In the genomic region with DNA sequence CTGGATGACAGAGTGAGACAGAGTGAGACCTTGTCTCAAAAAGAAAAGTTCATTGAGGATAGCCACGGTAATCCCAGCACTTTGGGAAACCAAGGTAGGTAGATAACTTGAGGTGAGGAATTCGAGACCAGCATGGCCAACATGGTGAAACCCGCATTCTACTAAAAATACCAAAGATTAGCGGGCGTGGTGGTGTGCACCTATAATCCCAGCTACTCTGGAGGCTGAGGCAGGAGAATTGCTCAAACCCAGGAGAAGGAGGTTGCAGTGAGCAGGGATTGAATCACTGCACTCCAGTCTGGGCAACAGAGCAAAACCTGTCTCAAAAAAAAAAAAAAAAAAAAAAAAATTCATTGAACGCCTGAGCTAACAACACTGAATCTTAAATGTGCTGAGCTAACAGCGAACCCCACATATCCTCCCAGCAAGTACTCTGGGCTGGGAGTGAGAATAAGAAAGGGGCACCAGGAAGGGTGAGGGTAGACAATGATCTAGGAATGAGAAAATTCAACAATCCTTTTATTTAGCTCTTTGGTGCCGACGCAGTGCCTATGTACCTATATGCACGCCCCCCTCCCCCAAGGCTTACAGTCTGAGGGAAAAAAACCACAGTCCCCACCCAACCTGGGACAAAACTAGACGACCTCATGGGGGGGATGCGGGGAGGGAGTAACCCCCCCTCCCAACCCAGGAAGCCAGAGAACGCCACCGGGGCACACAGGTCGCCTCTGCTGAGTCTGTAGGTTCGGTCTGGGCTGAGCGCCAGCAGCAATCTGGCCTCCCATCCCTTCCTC, we compare ENCODE assay signal across 8 cellular contexts. TPM values are rescaled to one million over a fixed set of nuclear protein-coding genes. Genes with fewer than 3 reads are reported as not detected.
DNase-seq lines count a peak whose midpoint lies in the region; ATAC-seq and TF ChIP-seq lines count a peak whose summit lies in the region.

No MANE protein-coding gene starts in this region.

- H3K4me3 ChIP-seq in spleen = peak overlapping the region in 7 of 8 donors; percentile 42 to 80 (median 53)

- no peaks in the 10 kb centered on the region for H3K36me3 ChIP-seq in spleen

- H3K4me3 Mint-ChIP-seq in T-helper 17 cell (peak overlapping the region; percentile 95), glutamatergic neuron (ENCODE audit: unreplicated experiment) (peak overlapping the region; percentile 87)

- H3K4me1 ChIP-seq in spleen = peaks cover 5 to 21% (median 10%) of the 10 kb centered on the region in 6 donors

- H3K27me3 ChIP-seq in spleen (replicated peaks in 1 of 7) = peaks cover 0 to 34% (median 12%) of the 10 kb centered on the region in 7 donors

- H3K9me3 Mint-ChIP-seq in glutamatergic neuron (ENCODE audit: unreplicated experiment) = peaks cover 4% of the 10 kb centered on the region

- no peak for TF ChIP-seq CTCF in glutamatergic neuron (IDR thresholded peaks at IDR 0.05; ENCODE audit: partially characterized antibody, unreplicated experiment)
- TF ChIP-seq CTCF in spleen (IDR thresholded peaks at IDR 0.05 in 8 of 11, conservative IDR thresholded peaks at IDR 0.05 in 3 of 11) = no peak

- H3K36me3 Mint-ChIP-seq in T-helper 17 cell (ENCODE audit: low read depth) (no peaks in the 10 kb centered on the region), glutamatergic neuron (ENCODE audit: unreplicated experiment) (no peaks in the 10 kb centered on the region)

- DNase-seq in NCI-H2171 treated with DMSO at 0.1 percent for 48 hours (lab: John Stamatoyannopoulos, UW) = peak; percentile 83
- no peak for DNase-seq in NCI-H2171 (lab: John Stamatoyannopoulos, UW)
- no peak for DNase-seq in T-helper 17 cell
- DNase-seq in glutamatergic neuron = no peak
- no peak for DNase-seq in spleen

- H3K27ac ChIP-seq in spleen = peak overlapping the region in 4 of 8 donors; percentile 51 to 75 (median 68)

- WGBS in spleen, 5 donors = 36 to 56% (median 40%) methylated on average over 12 to 17 of the region's 17 CpGs

- peak overlapping the region; percentile 68 for H3K27ac Mint-ChIP-seq in T-helper 17 cell
- H3K27ac Mint-ChIP-seq in glutamatergic neuron (ENCODE audit: unreplicated experiment) = no peak overlapping the region

- ATAC-seq in T-helper 17 cell (no peak), HG02981 (IDR thresholded peaks at IDR 0.05; ENCODE audit: unreplicated experiment) (no peak), HG03025 (IDR thresholded peaks at IDR 0.05; ENCODE audit: low FRiP score, unreplicated experiment) (no peak), HG03521 (IDR thresholded peaks at IDR 0.05; ENCODE audit: unreplicated experiment) (no peak)

- peaks cover 7% of the 10 kb centered on the region for H3K4me1 Mint-ChIP-seq in T-helper 17 cell
- H3K4me1 Mint-ChIP-seq in glutamatergic neuron (ENCODE audit: low read depth, unreplicated experiment) = peaks cover 8% of the 10 kb centered on the region

- H3K9me3 ChIP-seq in T-helper 17 cell (ENCODE audit: control insufficient read depth, low read length, poor library complexity, severe bottlenecking) = no peaks in the 10 kb centered on the region
- H3K9me3 ChIP-seq in spleen = no peaks in the 10 kb centered on the region

- intact Hi-C loops in spleen (cut with DNase I; ENCODE audit: low total_unique reads) = loop anchor here (5.0 kb wide), 1 partner anchor 141 kb away; no protein-coding TSS in a partner anchor

- H3K27me3 Mint-ChIP-seq in T-helper 17 cell (no peaks in the 10 kb centered on the region), glutamatergic neuron (ENCODE audit: unreplicated experiment) (peaks cover 7% of the 10 kb centered on the region)

- no peak for TF ChIP-seq POLR2A in spleen (IDR thresholded peaks at IDR 0.05)

RNA-seq across cellular contexts. Expression of a gene that starts 1.4 kb away (rescaled TPM):
- not detected for total RNA-seq in T-helper 17 cell
- total RNA-seq in glutamatergic neuron (ENCODE audit: unreplicated experiment) = 0.07 TPM
- total RNA-seq in spleen = under 1 TPM in 2 of 7 donors, not detected in 5; 0.09 to 0.17 TPM
- polyA plus RNA-seq in spleen = under 1 TPM in 1 of 3 donors, not detected in 2; 0.04 TPM

RNA-seq across cellular contexts. Expression of a gene that starts 13.3 kb away (rescaled TPM):
- under 1 TPM in 1 of 2 donors, not detected in 1; 0.27 TPM for total RNA-seq in T-helper 17 cell
- not detected for total RNA-seq in glutamatergic neuron (ENCODE audit: unreplicated experiment)
- under 1 TPM in 1 of 7 donors, not detected in 6; 0.85 TPM for total RNA-seq in spleen
- under 1 TPM; 0.06 to 0.09 (median 0.09) TPM for polyA plus RNA-seq in spleen

RNA-seq across cellular contexts. Expression of a gene that starts 40.6 kb away (rescaled TPM):
- 10 to 100 TPM; 13.0 to 13.1 TPM for total RNA-seq in T-helper 17 cell
- 80.2 TPM for total RNA-seq in glutamatergic neuron (ENCODE audit: unreplicated experiment)
- total RNA-seq in spleen = 10 to 100 TPM; 21.5 to 50.3 (median 33.9) TPM
- polyA plus RNA-seq in spleen = 10 to 100 TPM; 28.2 to 39.8 (median 35.6) TPM
